Comparison of ENCODE assay signal across 8 cellular contexts in genomic region chr12:116559080-116559329, GRCh38. TPM values are rescaled to one million over a fixed set of nuclear protein-coding genes. Genes with fewer than 3 reads are reported as not detected.
DNase-seq lines count a peak whose midpoint lies in the region; ATAC-seq and TF ChIP-seq lines count a peak whose summit lies in the region.

No MANE protein-coding gene starts in this region.

- H3K27ac ChIP-seq in mesodermal cell (ENCODE audit: low read depth, low read length, severe bottlenecking) (peak overlapping the region; percentile 33), coronary artery (no peak overlapping the region)

- H3K4me3 ChIP-seq in mesodermal cell (ENCODE audit: extremely low read depth, insufficient read depth, low read length, poor library complexity, severe bottlenecking), result no peak overlapping the region
- no peak overlapping the region for H3K4me3 ChIP-seq in coronary artery

- 94 to 95% methylated on average over 9 to 10 of the region's 10 CpGs for WGBS in mesodermal cell (ENCODE audit: insufficient coverage in 2 of 2), 2 experiments

- TF ChIP-seq CTCF in coronary artery (IDR thresholded peaks at IDR 0.05), result no peak

- DNase-seq in Right ventricle myocardium superior, result no peak
- no peak for DNase-seq in Right ventricle myocardium inferior (ENCODE audit: missing footprints)
- DNase-seq in RPMI8226, result peak; percentile 73
- no peak for DNase-seq in coronary artery (ENCODE audit: low spot score)
- no peak for DNase-seq in NCI-H2081 treated with DMSO at 0.1 percent for 48 hours (lab: John Stamatoyannopoulos, UW)
- no peak for DNase-seq in OCI-M2 (lab: John Stamatoyannopoulos, UW; ENCODE audit: unreplicated experiment)

- ATAC-seq in Right ventricle myocardium superior (ENCODE audit: poor library complexity) (peak; percentile 15), Right ventricle myocardium inferior (no peak), HG02943 (IDR thresholded peaks at IDR 0.05; ENCODE audit: low read depth, unreplicated experiment) (peak; percentile 47)

- no peaks in the 10 kb centered on the region for H3K9me3 ChIP-seq in mesodermal cell (ENCODE audit: control insufficient read depth, low read length)

- intact Hi-C loops in Right ventricle myocardium superior (cut with DNase I) (no loop called here), Right ventricle myocardium inferior (cut with DNase I) (no loop called here)

- no peaks in the 10 kb centered on the region for H3K36me3 ChIP-seq in mesodermal cell (ENCODE audit: control insufficient read depth, insufficient read depth, low read length)

- peaks cover 4% of the 10 kb centered on the region for H3K4me1 ChIP-seq in mesodermal cell (ENCODE audit: control insufficient read depth, insufficient read depth, low read length, poor library complexity, severe bottlenecking)

RNA-seq across cellular contexts. Expression of gene MAP1LC3B2, which starts 0.2 kb away (rescaled TPM):
- 4.1 TPM for total RNA-seq in Right ventricle myocardium superior
- 3.5 TPM for total RNA-seq in Right ventricle myocardium inferior
- 2.2 TPM for polyA plus RNA-seq in mesodermal cell (2013, experiment 1 of 2)
- 3.4 TPM for polyA plus RNA-seq in mesodermal cell (2013, experiment 2 of 2)
